ENCODE assay signal across 19 cellular contexts in the genomic region with DNA sequence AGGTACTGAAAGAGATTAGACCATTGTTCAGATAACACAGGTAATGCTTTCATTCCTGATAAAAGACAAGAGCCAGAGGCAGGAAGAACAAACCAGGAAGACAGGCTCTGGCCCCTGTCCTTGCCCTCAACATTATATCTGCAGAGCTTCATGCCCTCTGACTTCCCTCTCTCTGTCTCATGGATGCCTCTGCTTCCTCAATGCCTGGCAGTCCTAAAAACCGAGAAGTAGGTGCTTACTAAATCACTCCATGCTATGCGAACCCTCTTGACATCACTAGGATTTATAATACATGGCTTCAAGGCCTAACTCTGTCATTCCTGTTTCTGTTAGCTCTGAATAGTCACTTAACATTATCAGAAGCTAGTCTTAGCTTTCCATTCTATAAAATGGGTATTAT.
A peak's percentile ranks its signal among the peaks of the same experiment; 100 is the strongest.
DNase-seq lines count a peak whose midpoint lies in the region; ATAC-seq and TF ChIP-seq lines count a peak whose summit lies in the region.
"Had no signal": no experiment of that assay in that cellular context is flagged by ENCODE, and none has a peak within 500 bp of the region (broad histone marks: within the 10 kb centered on the region; RNA-seq: fewer than 3 reads in every experiment).

No MANE protein-coding gene starts in this region.

- no peaks in the 10 kb centered on the region for H3K36me3 ChIP-seq in lung (ENCODE audit: control insufficient read depth in 2 of 2, insufficient read depth in 2 of 2, low read length in 2 of 2)
- no peaks in the 10 kb centered on the region for H3K36me3 ChIP-seq in upper lobe of right lung
- no peaks in the 10 kb centered on the region for H3K36me3 ChIP-seq in HAP-1 (replicated peaks)
- H3K36me3 ChIP-seq: BLaER1 treated with 17β-estradiol and CSF1 and Interleukin-3, amounts not matched to agents 10 nM and 100 nM had no signal

- intact Hi-C loops in upper lobe of right lung (cut with DNase I), result no loop called here

- H3K4me3 ChIP-seq in lung (no peak overlapping the region), upper lobe of right lung (no peak overlapping the region), HAP-1 (no peak overlapping the region)
- H3K4me3 ChIP-seq: BLaER1 treated with 17β-estradiol and CSF1 and Interleukin-3, amounts not matched to agents 10 nM and 100 nM; GM12878; GM23248 had no signal

- 63 to 71% methylated on average over 2 of the region's 2 CpGs for WGBS in lung, 2 donors

- in situ Hi-C loops in HAP-1 (cut with MboI; ENCODE audit: low sequenced_read_pairs), result no loop called here

- no peak for TF ChIP-seq CTCF in lung (IDR thresholded peaks at IDR 0.05; ENCODE audit: control extremely low read depth, extremely low read depth)
- no peak for TF ChIP-seq CTCF in upper lobe of right lung (IDR thresholded peaks at IDR 0.05)

- H3K9me3 ChIP-seq in lung (ENCODE audit: control insufficient read depth in 2 of 2, insufficient read depth in 1 of 2, low read length in 1 of 2) (no peaks in the 10 kb centered on the region), upper lobe of right lung (no peaks in the 10 kb centered on the region), HAP-1 (no peaks in the 10 kb centered on the region)
- H3K9me3 ChIP-seq: BLaER1 treated with 17β-estradiol and CSF1 and Interleukin-3, amounts not matched to agents 10 nM and 100 nM had no signal

- no peaks in the 10 kb centered on the region for H3K27me3 ChIP-seq in lung (ENCODE audit: control insufficient read depth, insufficient read depth)
- no peaks in the 10 kb centered on the region for H3K27me3 ChIP-seq in upper lobe of right lung
- no peaks in the 10 kb centered on the region; the same call in 1 of the 2 replicates for H3K27me3 ChIP-seq in HAP-1 (ENCODE audit: low read depth)

- DNase-seq in NOMO-1 treated with DMSO at 0.1 percent for 48 hours (lab: John Stamatoyannopoulos, UW; ENCODE audit: unreplicated experiment) (peak; percentile 32), NOMO-1 treated with dmso at 0.1 percent for 144 hours (lab: John Stamatoyannopoulos, UW; ENCODE audit: unreplicated experiment) (no peak), CD1c-positive myeloid dendritic cell (ENCODE audit: extremely low spot score) (peak; percentile 5), lung (ENCODE audit: low spot score) (no peak), upper lobe of right lung (no peak), HAP-1 (ENCODE audit: low spot score in 2 of 2) (no peak), NCI-H1436 treated with DMSO at 0.1 percent for 48 hours (lab: John Stamatoyannopoulos, UW) (no peak)
- DNase-seq: 8988T; CD4-positive, CD25-positive, alpha-beta regulatory T cell; CD8-positive, alpha-beta memory T cell; COR-L47; DMS 273 treated with DMSO at 0.1 percent for 48 hours; DMS53; DND-41; EL; GM23248; HCEC 1CT had no signal

- H3K27ac ChIP-seq in lung (ENCODE audit: low read depth in 1 of 2, low read length in 1 of 2), result no peak overlapping the region
- H3K27ac ChIP-seq in upper lobe of right lung, result no peak overlapping the region
- H3K27ac ChIP-seq: BLaER1 treated with 17β-estradiol and CSF1 and Interleukin-3, amounts not matched to agents 10 nM and 100 nM; GM23248 had no signal

- peak; percentile 52 for ATAC-seq in lung (ENCODE audit: insufficient read depth, low FRiP score)
- peak; percentile 75 for ATAC-seq in upper lobe of right lung
- ATAC-seq: GM12878 had no signal

- no peaks in the 10 kb centered on the region for H3K4me1 ChIP-seq in lung (ENCODE audit: control insufficient read depth in 2 of 2, insufficient read depth in 2 of 2, low read length in 2 of 2)
- H3K4me1 ChIP-seq in upper lobe of right lung, result no peaks in the 10 kb centered on the region
- no peaks in the 10 kb centered on the region for H3K4me1 ChIP-seq in HAP-1

Comparison
In these comparisons a context has a peak if more than half of its experiments do, and no peak if none do; other contexts are left out.
1. DNase-seq: peak in NOMO-1 treated with DMSO at 0.1 percent for 48 hours (single experiment) and CD1c-positive myeloid dendritic cell (single experiment); none in NOMO-1 treated with dmso at 0.1 percent for 144 hours (single experiment), lung (single experiment), upper lobe of right lung (single experiment), HAP-1 (0 of 2) and NCI-H1436 treated with DMSO at 0.1 percent for 48 hours (single experiment).